ENCODE assay signal across 14 cellular contexts in genomic region chr9:37676411-37676830, GRCh38. TPM values are rescaled to one million over a fixed set of nuclear protein-coding genes. Genes with fewer than 3 reads are reported as not detected.
DNase-seq lines count a peak whose midpoint lies in the region; TF ChIP-seq lines count a peak whose summit lies in the region.
"Had no signal": no experiment of that assay in that cellular context is flagged by ENCODE, and none has a peak within 500 bp of the region (broad histone marks: within the 10 kb centered on the region; RNA-seq: fewer than 3 reads in every experiment).

No MANE protein-coding gene starts in this region.

- H3K4me1 ChIP-seq in Karpas-422 (ENCODE audit: low read length) (no peaks in the 10 kb centered on the region), endodermal cell (ENCODE audit: control insufficient read depth, insufficient read depth, low read length) (no peaks in the 10 kb centered on the region)

- H3K27ac ChIP-seq in Karpas-422 (ENCODE audit: low read length) (no peak overlapping the region), dorsolateral prefrontal cortex (peak overlapping the region in 21 of 59 donors; percentile 1 to 63 (median 27)), endodermal cell (ENCODE audit: low read depth, low read length) (no peak overlapping the region)

- TF ChIP-seq CTCF in dorsolateral prefrontal cortex (IDR thresholded peaks at IDR 0.05 in 54 of 56, conservative IDR thresholded peaks at IDR 0.05 in 2 of 56; ENCODE audit: low read depth in 1 of 56, partially characterized antibody in 56 of 56) (peak in 1 of 56 donors; percentile 8), endodermal cell (conservative IDR thresholded peaks at IDR 0.05) (no peak), HFFc6 (IDR thresholded peaks at IDR 0.05) (no peak)

- no peak overlapping the region for H2AFZ ChIP-seq in Karpas-422 (ENCODE audit: low read length)

- H3K27ac Mint-ChIP-seq in endodermal cell (no peak overlapping the region), HFFc6 (no peak overlapping the region)
- H3K27ac Mint-ChIP-seq: activated CD4-positive, alpha-beta memory T cell treated with anti-CD3 and anti-CD28 coated beads for 36 hours; activated naive CD4-positive, alpha-beta T cell treated with anti-CD3 and anti-CD28 coated beads, Interleukin-2, amount 50 U/mL, for 24 hours had no signal

- no peak overlapping the region for H3K4me3 ChIP-seq in Karpas-422 (ENCODE audit: low read length)
- H3K4me3 ChIP-seq in dorsolateral prefrontal cortex = peak overlapping the region in 53 of 59 donors; percentile 2 to 61 (median 39)
- H3K4me3 ChIP-seq in endodermal cell (ENCODE audit: low read length) = no peak overlapping the region

- 67 to 84% methylated on average over 11 of the region's 11 CpGs for WGBS in endodermal cell (ENCODE audit: insufficient coverage in 1 of 2, insufficient read length in 1 of 2), 2 experiments

- H3K36me3 ChIP-seq in Karpas-422 (ENCODE audit: insufficient read depth, low read length) (no peaks in the 10 kb centered on the region), endodermal cell (ENCODE audit: control insufficient read depth, insufficient read depth, low read length) (no peaks in the 10 kb centered on the region)

- H3K9me3 Mint-ChIP-seq in endodermal cell (peaks cover 3% of the 10 kb centered on the region), HFFc6 (no peaks in the 10 kb centered on the region)
- H3K9me3 Mint-ChIP-seq: activated CD4-positive, alpha-beta memory T cell treated with anti-CD3 and anti-CD28 coated beads for 36 hours; activated naive CD4-positive, alpha-beta T cell treated with anti-CD3 and anti-CD28 coated beads, Interleukin-2, amount 50 U/mL, for 24 hours had no signal

- no peaks in the 10 kb centered on the region for H3K4me1 Mint-ChIP-seq in endodermal cell
- no peaks in the 10 kb centered on the region for H3K4me1 Mint-ChIP-seq in HFFc6 (ENCODE audit: low read depth)
- H3K4me1 Mint-ChIP-seq: activated naive CD4-positive, alpha-beta T cell treated with anti-CD3 and anti-CD28 coated beads, Interleukin-2, amount 50 U/mL, for 24 hours had no signal

- intact Hi-C loops in dorsolateral prefrontal cortex (cut with DNase I) = no loop called here

- peak; percentile 15 for DNase-seq in Karpas-422
- DNase-seq in NCI-H2227 treated with DMSO at 0.1 percent for 48 hours (lab: John Stamatoyannopoulos, UW) = peak; percentile 2
- DNase-seq in dorsolateral prefrontal cortex = peak; percentile 23 to 72 (median 52)
- peak; percentile 61 for DNase-seq in putamen (ENCODE audit: low spot score)
- no peak for DNase-seq in endodermal cell
- no peak for DNase-seq in KBM-7
- DNase-seq in HFFc6 = no peak
- no peak for DNase-seq in activated T-cell treated with anti-CD3 and anti-CD28 coated beads for 4 hours
- DNase-seq: activated CD4-positive, alpha-beta memory T cell treated with anti-CD3 and anti-CD28 coated beads for 36 hours; DND-41; effector CD8-positive, alpha-beta T cell; NCI-H526 treated with DMSO at 0.1 percent for 48 hours; SW 1271 had no signal

- H3K4me2 ChIP-seq in Karpas-422 (ENCODE audit: low read depth, low read length, poor library complexity, severe bottlenecking) = no peak overlapping the region

- in situ Hi-C loops in KBM-7 (cut with MboI; ENCODE audit: low pct_unique_long_range_greater_than_20kb, low sequenced_read_pairs) = no loop called here

- H3K27me3 Mint-ChIP-seq in endodermal cell (ENCODE audit: insufficient read depth) = peaks cover 17% of the 10 kb centered on the region
- peaks cover 59% of the 10 kb centered on the region for H3K27me3 Mint-ChIP-seq in HFFc6 (ENCODE audit: insufficient read depth)
- H3K27me3 Mint-ChIP-seq: activated CD4-positive, alpha-beta memory T cell treated with anti-CD3 and anti-CD28 coated beads for 36 hours had no signal

- H3K4me3 Mint-ChIP-seq in endodermal cell (no peak overlapping the region), HFFc6 (no peak overlapping the region)
- H3K4me3 Mint-ChIP-seq: activated CD4-positive, alpha-beta memory T cell treated with anti-CD3 and anti-CD28 coated beads for 36 hours; activated naive CD4-positive, alpha-beta T cell treated with anti-CD3 and anti-CD28 coated beads, Interleukin-2, amount 50 U/mL, for 24 hours had no signal

- no peaks in the 10 kb centered on the region for H3K9me2 ChIP-seq in Karpas-422 (replicated peaks; ENCODE audit: insufficient read depth, low read length)

- H3K9me3 ChIP-seq in Karpas-422 (ENCODE audit: low read length) (no peaks in the 10 kb centered on the region), endodermal cell (ENCODE audit: control insufficient read depth, low read length) (no peaks in the 10 kb centered on the region)

- H3K27me3 ChIP-seq in Karpas-422 (ENCODE audit: low read length) (no peaks in the 10 kb centered on the region), dorsolateral prefrontal cortex (no peaks in the 10 kb centered on the region), endodermal cell (ENCODE audit: control insufficient read depth, insufficient read depth, low read length, poor library complexity, severe bottlenecking) (no peaks in the 10 kb centered on the region)

- H3K9ac ChIP-seq in Karpas-422 (ENCODE audit: low read length) = no peak overlapping the region
- no peak overlapping the region for H3K9ac ChIP-seq in endodermal cell (ENCODE audit: extremely low read depth, low read length, poor library complexity, severe bottlenecking)

- no peaks in the 10 kb centered on the region for H3K79me2 ChIP-seq in Karpas-422 (ENCODE audit: low read length)

- H4K20me1 ChIP-seq in Karpas-422 (ENCODE audit: insufficient read depth, low read depth, low read length) = no peaks in the 10 kb centered on the region

- no peaks in the 10 kb centered on the region for H3K36me3 Mint-ChIP-seq in endodermal cell (ENCODE audit: low read depth)
- H3K36me3 Mint-ChIP-seq in HFFc6 (ENCODE audit: low read depth) = no peaks in the 10 kb centered on the region
- H3K36me3 Mint-ChIP-seq: activated CD4-positive, alpha-beta memory T cell treated with anti-CD3 and anti-CD28 coated beads for 36 hours; activated naive CD4-positive, alpha-beta T cell treated with anti-CD3 and anti-CD28 coated beads, Interleukin-2, amount 50 U/mL, for 24 hours had no signal

RNA-seq across cellular contexts. Expression of gene FRMPD1, which starts 25.7 kb away (rescaled TPM):
- 0.07 TPM in 1 of 2 replicates, not detected in the other for total RNA-seq in Karpas-422 (2014; rRNA removed; shearing (Covaris generic); ENCODE audit: low replicate concordance)
- total RNA-seq in dorsolateral prefrontal cortex (1 to 10 TPM; 2.1 to 6.9 (median 4.1) TPM), endodermal cell (under 1 TPM; 0.33 to 0.55 TPM)
- polyA plus RNA-seq in endodermal cell (2013, experiment 1 of 2) = 0.50 TPM
- 0.41 TPM for polyA plus RNA-seq in endodermal cell (2013, experiment 2 of 2)
- not detected for total RNA-seq in HFFc6 (2021; fragmentation: NEBNext Ultra II Directional; extraction: Animal tissue kit (Norgen Biotek cat#: 25700))
- total RNA-seq: activated CD4-positive, alpha-beta memory T cell treated with anti-CD3 and anti-CD28 coated beads for 36 hours had no signal

Comparison
In these comparisons a context has a peak if more than half of its experiments do, and no peak if none do; other contexts are left out.
1. DNase-seq: peak in Karpas-422 (single experiment), NCI-H2227 treated with DMSO at 0.1 percent for 48 hours (single experiment), dorsolateral prefrontal cortex (10 of 10) and putamen (single experiment); none in endodermal cell (single experiment), KBM-7 (single experiment), HFFc6 (single experiment) and activated T-cell treated with anti-CD3 and anti-CD28 coated beads for 4 hours (single experiment).
2. H3K4me3 ChIP-seq: peak in dorsolateral prefrontal cortex (53 of 59); none in Karpas-422 (single experiment) and endodermal cell (single experiment).